In genomic region chr11:57675176-57675941, GRCh38 we compare ENCODE assay signal across 1 cellular context.
TF ChIP-seq lines count a peak whose summit lies in the region.

No MANE protein-coding gene starts in this region.

TF ChIP-seq in GM12878, 131 proteins besides CTCF, POLR2A, EP300 and RAD21:
- TF ChIP-seq, protein P1, sequence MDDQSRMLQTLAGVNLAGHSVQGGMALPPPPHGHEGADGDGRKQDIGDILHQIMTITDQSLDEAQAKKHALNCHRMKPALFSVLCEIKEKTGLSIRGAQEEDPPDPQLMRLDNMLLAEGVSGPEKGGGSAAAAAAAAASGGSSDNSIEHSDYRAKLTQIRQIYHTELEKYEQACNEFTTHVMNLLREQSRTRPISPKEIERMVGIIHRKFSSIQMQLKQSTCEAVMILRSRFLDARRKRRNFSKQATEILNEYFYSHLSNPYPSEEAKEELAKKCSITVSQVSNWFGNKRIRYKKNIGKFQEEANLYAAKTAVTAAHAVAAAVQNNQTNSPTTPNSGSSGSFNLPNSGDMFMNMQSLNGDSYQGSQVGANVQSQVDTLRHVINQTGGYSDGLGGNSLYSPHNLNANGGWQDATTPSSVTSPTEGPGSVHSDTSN (IDR thresholded peaks at IDR 0.05; ENCODE audit: insufficient replicate concordance, low read depth, low read length), result no peak
- no peak for TF ChIP-seq MTA3 (IDR thresholded peaks at IDR 0.05; ENCODE audit: borderline replicate concordance, low read length)
- no peak for TF ChIP-seq RELB (IDR thresholded peaks at IDR 0.05; ENCODE audit: low read depth)
- no peak for TF ChIP-seq RUNX3 (IDR thresholded peaks at IDR 0.05; ENCODE audit: low read length)
- TF ChIP-seq CREB1 (IDR thresholded peaks at IDR 0.05; ENCODE audit: low read depth), result no peak
- TF ChIP-seq IRF3 (IDR thresholded peaks at IDR 0.05), result no peak
- TF ChIP-seq HDAC2 (IDR thresholded peaks at IDR 0.05), result no peak
- TF ChIP-seq, protein P2, sequence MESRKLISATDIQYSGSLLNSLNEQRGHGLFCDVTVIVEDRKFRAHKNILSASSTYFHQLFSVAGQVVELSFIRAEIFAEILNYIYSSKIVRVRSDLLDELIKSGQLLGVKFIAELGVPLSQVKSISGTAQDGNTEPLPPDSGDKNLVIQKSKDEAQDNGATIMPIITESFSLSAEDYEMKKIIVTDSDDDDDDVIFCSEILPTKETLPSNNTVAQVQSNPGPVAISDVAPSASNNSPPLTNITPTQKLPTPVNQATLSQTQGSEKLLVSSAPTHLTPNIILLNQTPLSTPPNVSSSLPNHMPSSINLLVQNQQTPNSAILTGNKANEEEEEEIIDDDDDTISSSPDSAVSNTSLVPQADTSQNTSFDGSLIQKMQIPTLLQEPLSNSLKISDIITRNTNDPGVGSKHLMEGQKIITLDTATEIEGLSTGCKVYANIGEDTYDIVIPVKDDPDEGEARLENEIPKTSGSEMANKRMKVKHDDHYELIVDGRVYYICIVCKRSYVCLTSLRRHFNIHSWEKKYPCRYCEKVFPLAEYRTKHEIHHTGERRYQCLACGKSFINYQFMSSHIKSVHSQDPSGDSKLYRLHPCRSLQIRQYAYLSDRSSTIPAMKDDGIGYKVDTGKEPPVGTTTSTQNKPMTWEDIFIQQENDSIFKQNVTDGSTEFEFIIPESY (IDR thresholded peaks at IDR 0.05), result no peak
- no peak for TF ChIP-seq TCF7 (IDR thresholded peaks at IDR 0.05; ENCODE audit: borderline replicate concordance)
- TF ChIP-seq BCL11A (IDR thresholded peaks at IDR 0.05; ENCODE audit: low read depth, low read length), result no peak
- TF ChIP-seq RELA (IDR thresholded peaks at IDR 0.05; ENCODE audit: borderline replicate concordance, partially characterized antibody), result no peak
